ENCODE assay signal across 12 cellular contexts in genomic region chr3:66492672-66493071, GRCh38. TPM values are rescaled to one million over a fixed set of nuclear protein-coding genes. Genes with fewer than 3 reads are reported as not detected.
DNase-seq lines count a peak whose midpoint lies in the region; ATAC-seq and TF ChIP-seq lines count a peak whose summit lies in the region.
"Had no signal": no experiment of that assay in that cellular context is flagged by ENCODE, and none has a peak within 500 bp of the region (broad histone marks: within the 10 kb centered on the region; RNA-seq: fewer than 3 reads in every experiment).

No MANE protein-coding gene starts in this region.

- no peaks in the 10 kb centered on the region for H3K27me3 ChIP-seq in right atrium auricular region
- no peaks in the 10 kb centered on the region for H3K27me3 ChIP-seq in body of pancreas
- H3K27me3 ChIP-seq: brain microvascular endothelial cell had no signal

- peak overlapping the region; percentile 95 to 98 for H3K27ac ChIP-seq in right atrium auricular region
- peak overlapping the region; percentile 61 to 95 (median 76) for H3K27ac ChIP-seq in body of pancreas
- H3K27ac ChIP-seq: brain microvascular endothelial cell had no signal

- no peaks in the 10 kb centered on the region for H3K9me3 ChIP-seq in right atrium auricular region
- H3K9me3 ChIP-seq in body of pancreas: no peaks in the 10 kb centered on the region

- WGBS in body of pancreas, 2 donors: 21 to 28% methylated on average over 7 of the region's 7 CpGs

- DNase-seq in right atrium auricular region (ENCODE audit: low spot score): no peak
- no peak for DNase-seq in cardiac septum (ENCODE audit: low spot score)
- peak; percentile 55 to 85 (median 71) for DNase-seq in body of pancreas
- DNase-seq in mucosa of gallbladder (ENCODE audit: low spot score): peak; percentile 61
- DNase-seq in amniotic stem cell (lab: John Stamatoyannopoulos, UW): no peak
- DNase-seq in ureter (ENCODE audit: low spot score): no peak
- no peak for DNase-seq in stimulated activated CD4-positive, alpha-beta T cell treated with anti-CD3 and anti-CD28 coated beads, Interleukin-2, amount 100 ng/mL, for 48 hours
- DNase-seq: AML-193; brain microvascular endothelial cell; KG1; naive thymus-derived CD4-positive, alpha-beta T cell had no signal

- TF ChIP-seq CTCF in right atrium auricular region (IDR thresholded peaks at IDR 0.05) (no peak), body of pancreas (IDR thresholded peaks at IDR 0.05) (no peak)

- intact Hi-C loops in cardiac septum (cut with DNase I) (no loop called here), body of pancreas (cut with DNase I) (loop anchor here (10.0 kb wide), 2 partner anchors 48 to 322 kb away; no protein-coding TSS in a partner anchor)

- H3K36me3 ChIP-seq in right atrium auricular region: no peaks in the 10 kb centered on the region
- H3K36me3 ChIP-seq in body of pancreas (replicated peaks in 1 of 2; ENCODE audit: insufficient read depth in 1 of 2, low read depth in 2 of 2): no peaks in the 10 kb centered on the region
- H3K36me3 ChIP-seq: brain microvascular endothelial cell had no signal

- peak in 1 of 3 donors; percentile 32 for TF ChIP-seq POLR2A in body of pancreas (IDR thresholded peaks at IDR 0.05)

- ATAC-seq in body of pancreas: peak; percentile 79
- ATAC-seq in HG03280 (IDR thresholded peaks at IDR 0.05; ENCODE audit: unreplicated experiment): no peak
- ATAC-seq: naive thymus-derived CD4-positive, alpha-beta T cell had no signal

- H3K4me1 ChIP-seq in right atrium auricular region (peaks cover 0 to 77% of the 10 kb centered on the region in 2 donors), body of pancreas (peaks cover 92% of the 10 kb centered on the region)

- H3K4me3 ChIP-seq in right atrium auricular region: no peak overlapping the region
- H3K4me3 ChIP-seq in body of pancreas: no peak overlapping the region

RNA-seq across cellular contexts. Expression of gene LRIG1, which starts 8.2 kb away (rescaled TPM):
- total RNA-seq in right atrium auricular region (100 to 1,000 TPM; 147 to 179 TPM), cardiac septum (77.1 TPM), body of pancreas (100 to 1,000 TPM; 111 to 114 TPM), mucosa of gallbladder (64.4 TPM), ureter (15.8 TPM)

Comparison
In these comparisons a context has a peak if more than half of its experiments do, and no peak if none do; other contexts are left out.
1. DNase-seq: peak in body of pancreas (4 of 4) and mucosa of gallbladder (single experiment); none in right atrium auricular region (single experiment), cardiac septum (single experiment), amniotic stem cell (single experiment), ureter (single experiment) and stimulated activated CD4-positive, alpha-beta T cell treated with anti-CD3 and anti-CD28 coated beads, Interleukin-2, amount 100 ng/mL, for 48 hours (0 of 2).